2 cellular contexts compared by ENCODE assay signal in genomic region chr19:49243129-49243528, GRCh38.
TF ChIP-seq lines count a peak whose summit lies in the region.

No MANE protein-coding gene starts in this region.

TF ChIP-seq in GM23338, 12 proteins besides CTCF, POLR2A, EP300 and RAD21 (continued from another document):
- TF ChIP-seq EZH2 (IDR thresholded peaks at IDR 0.05; ENCODE audit: low read depth, unreplicated experiment) (no peak), NANOG (IDR thresholded peaks at IDR 0.05; ENCODE audit: borderline replicate concordance) (no peak), ZNF331 (CRISPR knock-in tag; IDR thresholded peaks at IDR 0.05; ENCODE audit: low read depth) (no peak)
- TF ChIP-seq, protein P1, sequence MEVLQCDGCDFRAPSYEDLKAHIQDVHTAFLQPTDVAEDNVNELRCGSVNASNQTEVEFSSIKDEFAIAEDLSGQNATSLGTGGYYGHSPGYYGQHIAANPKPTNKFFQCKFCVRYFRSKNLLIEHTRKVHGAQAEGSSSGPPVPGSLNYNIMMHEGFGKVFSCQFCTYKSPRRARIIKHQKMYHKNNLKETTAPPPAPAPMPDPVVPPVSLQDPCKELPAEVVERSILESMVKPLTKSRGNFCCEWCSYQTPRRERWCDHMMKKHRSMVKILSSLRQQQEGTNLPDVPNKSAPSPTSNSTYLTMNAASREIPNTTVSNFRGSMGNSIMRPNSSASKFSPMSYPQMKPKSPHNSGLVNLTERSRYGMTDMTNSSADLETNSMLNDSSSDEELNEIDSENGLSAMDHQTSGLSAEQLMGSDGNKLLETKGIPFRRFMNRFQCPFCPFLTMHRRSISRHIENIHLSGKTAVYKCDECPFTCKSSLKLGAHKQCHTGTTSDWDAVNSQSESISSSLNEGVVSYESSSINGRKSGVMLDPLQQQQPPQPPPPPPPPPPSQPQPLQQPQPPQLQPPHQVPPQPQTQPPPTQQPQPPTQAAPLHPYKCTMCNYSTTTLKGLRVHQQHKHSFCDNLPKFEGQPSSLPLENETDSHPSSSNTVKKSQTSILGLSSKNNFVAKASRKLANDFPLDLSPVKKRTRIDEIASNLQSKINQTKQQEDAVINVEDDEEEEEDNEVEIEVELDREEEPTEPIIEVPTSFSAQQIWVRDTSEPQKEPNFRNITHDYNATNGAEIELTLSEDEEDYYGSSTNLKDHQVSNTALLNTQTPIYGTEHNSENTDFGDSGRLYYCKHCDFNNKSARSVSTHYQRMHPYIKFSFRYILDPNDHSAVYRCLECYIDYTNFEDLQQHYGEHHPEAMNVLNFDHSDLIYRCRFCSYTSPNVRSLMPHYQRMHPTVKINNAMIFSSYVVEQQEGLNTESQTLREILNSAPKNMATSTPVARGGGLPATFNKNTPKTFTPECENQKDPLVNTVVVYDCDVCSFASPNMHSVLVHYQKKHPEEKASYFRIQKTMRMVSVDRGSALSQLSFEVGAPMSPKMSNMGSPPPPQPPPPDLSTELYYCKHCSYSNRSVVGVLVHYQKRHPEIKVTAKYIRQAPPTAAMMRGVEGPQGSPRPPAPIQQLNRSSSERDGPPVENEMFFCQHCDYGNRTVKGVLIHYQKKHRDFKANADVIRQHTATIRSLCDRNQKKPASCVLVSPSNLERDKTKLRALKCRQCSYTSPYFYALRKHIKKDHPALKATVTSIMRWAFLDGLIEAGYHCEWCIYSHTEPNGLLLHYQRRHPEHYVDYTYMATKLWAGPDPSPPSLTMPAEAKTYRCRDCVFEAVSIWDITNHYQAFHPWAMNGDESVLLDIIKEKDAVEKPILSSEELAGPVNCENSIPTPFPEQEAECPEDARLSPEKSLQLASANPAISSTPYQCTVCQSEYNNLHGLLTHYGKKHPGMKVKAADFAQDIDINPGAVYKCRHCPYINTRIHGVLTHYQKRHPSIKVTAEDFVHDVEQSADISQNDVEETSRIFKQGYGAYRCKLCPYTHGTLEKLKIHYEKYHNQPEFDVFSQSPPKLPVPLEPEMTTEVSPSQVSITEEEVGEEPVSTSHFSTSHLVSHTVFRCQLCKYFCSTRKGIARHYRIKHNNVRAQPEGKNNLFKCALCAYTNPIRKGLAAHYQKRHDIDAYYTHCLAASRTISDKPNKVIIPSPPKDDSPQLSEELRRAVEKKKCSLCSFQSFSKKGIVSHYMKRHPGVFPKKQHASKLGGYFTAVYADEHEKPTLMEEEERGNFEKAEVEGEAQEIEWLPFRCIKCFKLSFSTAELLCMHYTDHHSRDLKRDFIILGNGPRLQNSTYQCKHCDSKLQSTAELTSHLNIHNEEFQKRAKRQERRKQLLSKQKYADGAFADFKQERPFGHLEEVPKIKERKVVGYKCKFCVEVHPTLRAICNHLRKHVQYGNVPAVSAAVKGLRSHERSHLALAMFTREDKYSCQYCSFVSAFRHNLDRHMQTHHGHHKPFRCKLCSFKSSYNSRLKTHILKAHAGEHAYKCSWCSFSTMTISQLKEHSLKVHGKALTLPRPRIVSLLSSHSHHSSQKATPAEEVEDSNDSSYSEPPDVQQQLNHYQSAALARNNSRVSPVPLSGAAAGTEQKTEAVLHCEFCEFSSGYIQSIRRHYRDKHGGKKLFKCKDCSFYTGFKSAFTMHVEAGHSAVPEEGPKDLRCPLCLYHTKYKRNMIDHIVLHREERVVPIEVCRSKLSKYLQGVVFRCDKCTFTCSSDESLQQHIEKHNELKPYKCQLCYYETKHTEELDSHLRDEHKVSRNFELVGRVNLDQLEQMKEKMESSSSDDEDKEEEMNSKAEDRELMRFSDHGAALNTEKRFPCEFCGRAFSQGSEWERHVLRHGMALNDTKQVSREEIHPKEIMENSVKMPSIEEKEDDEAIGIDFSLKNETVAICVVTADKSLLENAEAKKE (CRISPR knock-in tag; IDR thresholded peaks at IDR 0.05), result no peak

TF ChIP-seq in SK-N-SH, 30 proteins besides CTCF, POLR2A, EP300 and RAD21 (continued from another document):
- TF ChIP-seq, protein P2, sequence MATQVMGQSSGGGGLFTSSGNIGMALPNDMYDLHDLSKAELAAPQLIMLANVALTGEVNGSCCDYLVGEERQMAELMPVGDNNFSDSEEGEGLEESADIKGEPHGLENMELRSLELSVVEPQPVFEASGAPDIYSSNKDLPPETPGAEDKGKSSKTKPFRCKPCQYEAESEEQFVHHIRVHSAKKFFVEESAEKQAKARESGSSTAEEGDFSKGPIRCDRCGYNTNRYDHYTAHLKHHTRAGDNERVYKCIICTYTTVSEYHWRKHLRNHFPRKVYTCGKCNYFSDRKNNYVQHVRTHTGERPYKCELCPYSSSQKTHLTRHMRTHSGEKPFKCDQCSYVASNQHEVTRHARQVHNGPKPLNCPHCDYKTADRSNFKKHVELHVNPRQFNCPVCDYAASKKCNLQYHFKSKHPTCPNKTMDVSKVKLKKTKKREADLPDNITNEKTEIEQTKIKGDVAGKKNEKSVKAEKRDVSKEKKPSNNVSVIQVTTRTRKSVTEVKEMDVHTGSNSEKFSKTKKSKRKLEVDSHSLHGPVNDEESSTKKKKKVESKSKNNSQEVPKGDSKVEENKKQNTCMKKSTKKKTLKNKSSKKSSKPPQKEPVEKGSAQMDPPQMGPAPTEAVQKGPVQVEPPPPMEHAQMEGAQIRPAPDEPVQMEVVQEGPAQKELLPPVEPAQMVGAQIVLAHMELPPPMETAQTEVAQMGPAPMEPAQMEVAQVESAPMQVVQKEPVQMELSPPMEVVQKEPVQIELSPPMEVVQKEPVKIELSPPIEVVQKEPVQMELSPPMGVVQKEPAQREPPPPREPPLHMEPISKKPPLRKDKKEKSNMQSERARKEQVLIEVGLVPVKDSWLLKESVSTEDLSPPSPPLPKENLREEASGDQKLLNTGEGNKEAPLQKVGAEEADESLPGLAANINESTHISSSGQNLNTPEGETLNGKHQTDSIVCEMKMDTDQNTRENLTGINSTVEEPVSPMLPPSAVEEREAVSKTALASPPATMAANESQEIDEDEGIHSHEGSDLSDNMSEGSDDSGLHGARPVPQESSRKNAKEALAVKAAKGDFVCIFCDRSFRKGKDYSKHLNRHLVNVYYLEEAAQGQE (IDR thresholded peaks at IDR 0.05; ENCODE audit: low read depth, low read length), result no peak
- TF ChIP-seq GABPA (IDR thresholded peaks at IDR 0.05; ENCODE audit: low read depth), result no peak
- TF ChIP-seq, protein P3, sequence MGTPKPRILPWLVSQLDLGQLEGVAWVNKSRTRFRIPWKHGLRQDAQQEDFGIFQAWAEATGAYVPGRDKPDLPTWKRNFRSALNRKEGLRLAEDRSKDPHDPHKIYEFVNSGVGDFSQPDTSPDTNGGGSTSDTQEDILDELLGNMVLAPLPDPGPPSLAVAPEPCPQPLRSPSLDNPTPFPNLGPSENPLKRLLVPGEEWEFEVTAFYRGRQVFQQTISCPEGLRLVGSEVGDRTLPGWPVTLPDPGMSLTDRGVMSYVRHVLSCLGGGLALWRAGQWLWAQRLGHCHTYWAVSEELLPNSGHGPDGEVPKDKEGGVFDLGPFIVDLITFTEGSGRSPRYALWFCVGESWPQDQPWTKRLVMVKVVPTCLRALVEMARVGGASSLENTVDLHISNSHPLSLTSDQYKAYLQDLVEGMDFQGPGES (IDR thresholded peaks at IDR 0.05; ENCODE audit: low read depth, low read length), result no peak
- no peak for TF ChIP-seq MXI1 (IDR thresholded peaks at IDR 0.05; ENCODE audit: low read depth, low read length)
- TF ChIP-seq SIN3A (IDR thresholded peaks at IDR 0.05; ENCODE audit: borderline replicate concordance, low read depth, low read length), result no peak
- TF ChIP-seq MEF2A (IDR thresholded peaks at IDR 0.05; ENCODE audit: borderline replicate concordance, low read depth), result no peak
- TF ChIP-seq RFX5 (IDR thresholded peaks at IDR 0.05; ENCODE audit: low read length), result no peak
- TF ChIP-seq GATA2 (CRISPR knock-in tag; IDR thresholded peaks at IDR 0.05), result no peak
